In the genomic region with DNA sequence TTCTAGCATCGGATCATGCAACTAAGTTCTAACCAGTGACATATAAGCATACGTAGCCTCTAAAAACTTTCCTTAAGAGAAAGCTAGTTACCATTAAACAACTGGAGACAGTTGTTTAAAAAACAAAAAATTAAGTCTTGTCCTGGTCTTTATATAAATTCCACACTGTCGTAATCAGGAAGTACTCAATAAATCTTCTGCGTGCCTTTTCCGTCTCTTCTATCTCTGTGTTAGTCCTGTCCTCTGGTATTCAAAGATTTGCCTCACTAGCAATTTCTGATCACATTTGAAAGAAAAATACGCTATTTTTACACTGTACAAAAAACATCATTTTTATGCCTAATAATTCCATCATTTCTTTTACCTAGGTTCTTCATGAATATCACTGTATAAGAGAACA, we compare ENCODE assay signal across 18 cellular contexts. TPM values are rescaled to one million over a fixed set of nuclear protein-coding genes. Genes with fewer than 3 reads are reported as not detected.
DNase-seq lines count a peak whose midpoint lies in the region; ATAC-seq and TF ChIP-seq lines count a peak whose summit lies in the region.
"Had no signal": no experiment of that assay in that cellular context is flagged by ENCODE, and none has a peak within 500 bp of the region (broad histone marks: within the 10 kb centered on the region; RNA-seq: fewer than 3 reads in every experiment).

No MANE protein-coding gene starts in this region.

- no peak overlapping the region for H3K23ac ChIP-seq in mesenchymal stem cell (ENCODE audit: low read length in 2 of 2)

- WGBS in mammary epithelial cell (ENCODE audit: low coverage, missing lambda C conversion rate): 100% methylated on average over 6 of the region's 6 CpGs
- 82% methylated on average over 6 of the region's 6 CpGs for WGBS in mesenchymal stem cell

- no peak overlapping the region for H3K9ac ChIP-seq in mammary epithelial cell (ENCODE audit: insufficient read depth, low read length)
- H3K9ac ChIP-seq in mesenchymal stem cell (ENCODE audit: low read length): no peak overlapping the region

- H3K4me3 ChIP-seq in mammary epithelial cell (replicated peaks in 1 of 3; ENCODE audit: insufficient read depth in 1 of 3, low read depth in 2 of 3, low read length in 3 of 3) (no peak overlapping the region), mesenchymal stem cell (ENCODE audit: insufficient read depth in 1 of 2, low read depth in 1 of 2, low read length in 2 of 2) (no peak overlapping the region)

- no peaks in the 10 kb centered on the region for H3K9me3 Mint-ChIP-seq in MCF 10A (ENCODE audit: unreplicated experiment)
- no peaks in the 10 kb centered on the region for H3K9me3 Mint-ChIP-seq in WTC11
- no peaks in the 10 kb centered on the region for H3K9me3 Mint-ChIP-seq in nephron progenitor cell
- H3K9me3 Mint-ChIP-seq: CD4-positive, CD25-positive, alpha-beta regulatory T cell; CD8-positive, alpha-beta memory T cell; H9; IgD-negative memory B cell had no signal

- H3K4me2 ChIP-seq in mammary epithelial cell (ENCODE audit: insufficient read depth, low read depth, low read length) (no peak overlapping the region), mesenchymal stem cell (ENCODE audit: low read length, poor library complexity, severe bottlenecking) (no peak overlapping the region)

- no peak overlapping the region for H3K14ac ChIP-seq in mesenchymal stem cell (ENCODE audit: low read length in 2 of 2)

- no peaks in the 10 kb centered on the region for H3K4me1 Mint-ChIP-seq in MCF 10A (ENCODE audit: insufficient read depth, unreplicated experiment)
- peaks cover 24% of the 10 kb centered on the region for H3K4me1 Mint-ChIP-seq in WTC11
- H3K4me1 Mint-ChIP-seq in nephron progenitor cell: no peaks in the 10 kb centered on the region
- H3K4me1 Mint-ChIP-seq: CD8-positive, alpha-beta memory T cell; IgD-negative memory B cell had no signal

- H3K4ac ChIP-seq in mesenchymal stem cell (ENCODE audit: low read depth in 1 of 2, low read length in 2 of 2): no peak overlapping the region

- dilution Hi-C loops in mammary epithelial cell (cut with HindIII; ENCODE audit: low sequenced_read_pairs): no loop called here

- ATAC-seq in WTC11: no peak
- no peak for ATAC-seq in GM19351 (IDR thresholded peaks at IDR 0.05; ENCODE audit: unreplicated experiment)
- ATAC-seq: HepG2 had no signal

- H3K27ac ChIP-seq in mammary epithelial cell (ENCODE audit: insufficient read depth, low read depth, low read length) (no peak overlapping the region), mesenchymal stem cell (ENCODE audit: low read length, poor library complexity, severe bottlenecking) (no peak overlapping the region)

- peaks cover 5% of the 10 kb centered on the region for H3K79me2 ChIP-seq in mammary epithelial cell (ENCODE audit: insufficient read depth, low read length)

- in situ Hi-C loops in mammary epithelial cell (cut with MboI; ENCODE audit: low sequenced_read_pairs in 2 of 2): no loop called here

- peaks cover 8% of the 10 kb centered on the region for H3K79me1 ChIP-seq in mesenchymal stem cell (replicated peaks; ENCODE audit: low read length, poor library complexity, severe bottlenecking)

- H3K4me3 Mint-ChIP-seq in MCF 10A (ENCODE audit: unreplicated experiment): no peak overlapping the region
- no peak overlapping the region for H3K4me3 Mint-ChIP-seq in WTC11
- no peak overlapping the region for H3K4me3 Mint-ChIP-seq in nephron progenitor cell
- H3K4me3 Mint-ChIP-seq: CD4-positive, CD25-positive, alpha-beta regulatory T cell; CD8-positive, alpha-beta memory T cell; H9; IgD-negative memory B cell had no signal

- no peak overlapping the region for H4K8ac ChIP-seq in mesenchymal stem cell (ENCODE audit: low read length)

- no peak overlapping the region for H3K18ac ChIP-seq in mesenchymal stem cell (ENCODE audit: low read depth in 1 of 2, low read length in 2 of 2)

- DNase-seq in MCF 10A (ENCODE audit: unreplicated experiment) (no peak), mammary epithelial cell (no peak), WTC11 (ENCODE audit: low spot score) (no peak), mesenchymal stem cell (peak; percentile 43), NOMO-1 (lab: John Stamatoyannopoulos, UW; ENCODE audit: unreplicated experiment in 2 of 2) (no peak), nephron progenitor cell (no peak)
- DNase-seq: ACHN; BE2C; C1 segment of cervical spinal cord; CD4-positive, CD25-positive, alpha-beta regulatory T cell; CD8-positive, alpha-beta memory T cell; COR-L47; H9 had no signal

- no peaks in the 10 kb centered on the region for H3K9me3 ChIP-seq in mammary epithelial cell (replicated peaks; ENCODE audit: insufficient read depth, low read length)
- H3K9me3 ChIP-seq in mesenchymal stem cell (ENCODE audit: control insufficient read depth, low read length): no peaks in the 10 kb centered on the region
- H3K9me3 ChIP-seq: BE2C had no signal

- H3K36me3 ChIP-seq in mammary epithelial cell (ENCODE audit: insufficient read depth, low read length) (peaks cover 59% of the 10 kb centered on the region), mesenchymal stem cell (ENCODE audit: control insufficient read depth in 1 of 2, insufficient read depth in 2 of 2, low read depth in 1 of 2, low read length in 2 of 2) (peaks cover 19 to 91% of the 10 kb centered on the region in 2 experiments)

- H3K4me1 ChIP-seq in mammary epithelial cell (ENCODE audit: insufficient read depth, low read length): no peaks in the 10 kb centered on the region
- H3K4me1 ChIP-seq in mesenchymal stem cell (ENCODE audit: control insufficient read depth, insufficient read depth, low read depth, low read length): peaks cover 2% of the 10 kb centered on the region
- H3K4me1 ChIP-seq: BE2C had no signal

- H2BK15ac ChIP-seq in mesenchymal stem cell (ENCODE audit: low read depth, poor library complexity, severe bottlenecking): no peak overlapping the region

- no peaks in the 10 kb centered on the region for H4K20me1 ChIP-seq in mammary epithelial cell (ENCODE audit: insufficient read depth, low read length)

- H3K27ac Mint-ChIP-seq in MCF 10A (ENCODE audit: low read depth, unreplicated experiment): peak overlapping the region; percentile 63
- H3K27ac Mint-ChIP-seq in WTC11: peak overlapping the region; percentile 62; the same call in 1 of the 2 replicates
- no peak overlapping the region for H3K27ac Mint-ChIP-seq in nephron progenitor cell
- H3K27ac Mint-ChIP-seq: CD4-positive, CD25-positive, alpha-beta regulatory T cell; CD8-positive, alpha-beta memory T cell; IgD-negative memory B cell had no signal

- intact Hi-C loops in MCF 10A (cut with micrococcal nuclease): no loop called here
- intact Hi-C loops in mammary epithelial cell (cut with micrococcal nuclease): no loop called here

- no peak overlapping the region for H2BK5ac ChIP-seq in mesenchymal stem cell (ENCODE audit: low read depth, low read length, poor library complexity, severe bottlenecking)

- H3K36me3 Mint-ChIP-seq in MCF 10A (ENCODE audit: insufficient read depth, unreplicated experiment) (peaks cover 99% of the 10 kb centered on the region), WTC11 (peaks cover 64% of the 10 kb centered on the region), nephron progenitor cell (ENCODE audit: low read depth) (peaks cover 64% of the 10 kb centered on the region)

- no TSS peak for BruUV-seq in MCF 10A (replicated peaks; lab: Mats Ljungman, UMichigan)
- no TSS peak for BruUV-seq in mammary epithelial cell (replicated peaks; lab: Mats Ljungman, UMichigan)

- TF ChIP-seq CTCF in MCF 10A (IDR thresholded peaks at IDR 0.05; ENCODE audit: unreplicated experiment): no peak
- no peak for TF ChIP-seq CTCF in mammary epithelial cell (conservative IDR thresholded peaks at IDR 0.05 in 1 of 2, IDR thresholded peaks at IDR 0.05 in 1 of 2; ENCODE audit: extremely low read depth in 1 of 2, insufficient read depth in 1 of 2, low read depth in 1 of 2, low read length in 2 of 2)
- TF ChIP-seq CTCF in WTC11 (IDR thresholded peaks at IDR 0.05): no peak
- TF ChIP-seq CTCF in nephron progenitor cell (IDR thresholded peaks at IDR 0.05): no peak

- H2BK12ac ChIP-seq in mesenchymal stem cell (ENCODE audit: low read length in 2 of 2): no peak overlapping the region

- CTCF ChIA-PET in MCF 10A (lab: Yijun Ruan, JAX): no interaction called here
- CTCF ChIA-PET in mammary epithelial cell (lab: Charles Lee; ENCODE audit: low non-redundant PET): no interaction called here
- CTCF ChIA-PET in WTC11 (lab: Charles Lee): interaction anchor here (1.2 kb wide), 1 partner anchor 146 kb away, joined by 3 read pairs; no protein-coding TSS in a partner anchor

- H3K27me3 Mint-ChIP-seq in MCF 10A (ENCODE audit: insufficient read depth, unreplicated experiment) (no peaks in the 10 kb centered on the region), WTC11 (ENCODE audit: low read depth) (no peaks in the 10 kb centered on the region), nephron progenitor cell (ENCODE audit: low read depth, poor library complexity) (no peaks in the 10 kb centered on the region)
- H3K27me3 Mint-ChIP-seq: CD4-positive, CD25-positive, alpha-beta regulatory T cell; CD8-positive, alpha-beta memory T cell; IgD-negative memory B cell had no signal

- H3K27me3 ChIP-seq in mammary epithelial cell (ENCODE audit: insufficient read depth, low read length): no peaks in the 10 kb centered on the region
- H3K27me3 ChIP-seq in mesenchymal stem cell (ENCODE audit: control insufficient read depth in 1 of 2, insufficient read depth in 1 of 2, low read length in 2 of 2): no peaks in the 10 kb centered on the region
- H3K27me3 ChIP-seq: BE2C had no signal

- POLR2A ChIA-PET in MCF 10A (lab: Yijun Ruan, JAX): interaction anchor here (1.1 kb wide), 1 partner anchor 9 kb away, joined by 4 read pairs; a partner anchor contains a TSS
- POLR2A ChIA-PET in WTC11 (lab: Charles Lee): no interaction called here

- no peak overlapping the region for H2BK120ac ChIP-seq in mesenchymal stem cell (ENCODE audit: low read depth, low read length)

- H2AFZ ChIP-seq in mammary epithelial cell (ENCODE audit: low read depth, low read length) (no peak overlapping the region), mesenchymal stem cell (ENCODE audit: low read depth, low read length) (no peak overlapping the region)

- no peak overlapping the region for H4K91ac ChIP-seq in mesenchymal stem cell (ENCODE audit: low read length)

- H2AK5ac ChIP-seq in mesenchymal stem cell (ENCODE audit: low read length, severe bottlenecking): no peak overlapping the region

RNA-seq across cellular contexts. Expression of a gene that starts 10.0 kb away (rescaled TPM):
- total RNA-seq in MCF 10A (2022) (21.1 and 22.3 TPM in 2 replicates), mammary epithelial cell (10 to 100 TPM; 24.8 to 31.6 TPM), WTC11 (2021) (22.0 to 29.6 TPM (median 25.2 TPM) in 3 replicates)
- 33.8 TPM for polyA plus RNA-seq in mammary epithelial cell
- polyA minus RNA-seq in mammary epithelial cell: 45.8 TPM
- 13.0 TPM for polyA plus RNA-seq in mesenchymal stem cell (2013, experiment 1 of 2)
- polyA plus RNA-seq in mesenchymal stem cell (2013, experiment 2 of 2): 13.9 TPM

RNA-seq across cellular contexts. Expression of a gene that starts 27.3 kb away (rescaled TPM):
- total RNA-seq in MCF 10A (2022) (191 and 231 TPM in 2 replicates), mammary epithelial cell (100 to 1,000 TPM; 163 to 206 TPM), WTC11 (2021) (289 to 303 TPM (median 291 TPM) in 3 replicates)
- polyA plus RNA-seq in mammary epithelial cell: 111 TPM
- polyA minus RNA-seq in mammary epithelial cell: 59.3 TPM
- 329 TPM for polyA plus RNA-seq in mesenchymal stem cell (2013, experiment 1 of 2)
- polyA plus RNA-seq in mesenchymal stem cell (2013, experiment 2 of 2): 343 TPM

RNA-seq across cellular contexts. Expression of a gene that starts 27.8 kb away (rescaled TPM):
- 33.1 and 47.2 TPM in 2 replicates for total RNA-seq in MCF 10A (2022)
- total RNA-seq in mammary epithelial cell: 10 to 100 TPM; 14.0 to 16.8 TPM
- polyA plus RNA-seq in mammary epithelial cell: 9.6 TPM
- polyA minus RNA-seq in mammary epithelial cell: 47.1 TPM
- total RNA-seq in WTC11 (2021): 25.9 to 28.2 TPM (median 27.5 TPM) in 3 replicates
- 11.4 TPM for polyA plus RNA-seq in mesenchymal stem cell (2013, experiment 1 of 2)
- polyA plus RNA-seq in mesenchymal stem cell (2013, experiment 2 of 2): 11.2 TPM

RNA-seq across cellular contexts. Expression of a gene that starts 32.8 kb away (rescaled TPM):
- not detected in 2 replicates for total RNA-seq in MCF 10A (2022)
- total RNA-seq in mammary epithelial cell: not detected
- not detected for polyA plus RNA-seq in mammary epithelial cell
- polyA minus RNA-seq in mammary epithelial cell: not detected
- not detected in 3 replicates for total RNA-seq in WTC11 (2021)
- not detected for polyA plus RNA-seq in mesenchymal stem cell (2013, experiment 1 of 2)
- polyA plus RNA-seq in mesenchymal stem cell (2013, experiment 2 of 2): not detected
- total RNA-seq: A172; CD4-positive, CD25-positive, alpha-beta regulatory T cell; CD8-positive, alpha-beta memory T cell; H1; H9; HepG2 had no signal
- polyA plus RNA-seq: H1, HepG2 had no signal
